Comparison of ENCODE assay signal across 8 cellular contexts in genomic region chr3:45387636-45388348, GRCh38. TPM values are rescaled to one million over a fixed set of nuclear protein-coding genes. Genes with fewer than 3 reads are reported as not detected.
DNase-seq lines count a peak whose midpoint lies in the region; ATAC-seq and TF ChIP-seq lines count a peak whose summit lies in the region.

No MANE protein-coding gene starts in this region.

- H3K27me3 ChIP-seq in OCI-LY1 (ENCODE audit: insufficient read depth, low read length) = no peaks in the 10 kb centered on the region
- no peaks in the 10 kb centered on the region for H3K27me3 ChIP-seq in esophagus squamous epithelium
- H3K27me3 ChIP-seq in sigmoid colon = no peaks in the 10 kb centered on the region

- no peak for ATAC-seq in HG02840 (IDR thresholded peaks at IDR 0.05; ENCODE audit: low FRiP score, unreplicated experiment)

- H3F3A ChIP-seq in OCI-LY1 (ENCODE audit: insufficient read depth, low read length) = no peaks in the 10 kb centered on the region

- TF ChIP-seq POLR2A in esophagus squamous epithelium (IDR thresholded peaks at IDR 0.05) = no peak
- no peak for TF ChIP-seq POLR2A in sigmoid colon (IDR thresholded peaks at IDR 0.05)

- 0 out of 2 replicates have a peak, but pooled peaks cover 3% of the 10 kb centered on the region for H3K79me2 ChIP-seq in OCI-LY1 (ENCODE audit: insufficient read depth, low read length)

- no peak for DNase-seq in activated T-cell treated with anti-CD3 and anti-CD28 coated beads, Interleukin-2, amount 50 U/mL, for 24 hours
- DNase-seq in activated T-cell treated with anti-CD3 and anti-CD28 coated beads, Interleukin-2, amount 50 U/mL, for 48 hours = no peak
- no peak for DNase-seq in esophagus squamous epithelium (lab: John Stamatoyannopoulos, UW)
- no peak for DNase-seq in sigmoid colon
- DNase-seq in HCEC 1CT = no peak
- no peak for DNase-seq in GM13977 (ENCODE audit: low spot score)

- TF ChIP-seq CTCF in OCI-LY1 (IDR thresholded peaks at IDR 0.05; ENCODE audit: low read length) (no peak), esophagus squamous epithelium (IDR thresholded peaks at IDR 0.05) (no peak), sigmoid colon (IDR thresholded peaks at IDR 0.05) (no peak), GM13977 (IDR thresholded peaks at IDR 0.05; ENCODE audit: extremely low read depth, insufficient read depth, missing control alignments) (no peak)

- peaks cover 28% of the 10 kb centered on the region for H3K36me3 Mint-ChIP-seq in activated T-cell treated with anti-CD3 and anti-CD28 coated beads, Interleukin-2, amount 50 U/mL, for 24 hours (ENCODE audit: low read depth)

- peaks cover 15% of the 10 kb centered on the region for H3K4me1 ChIP-seq in OCI-LY1 (ENCODE audit: insufficient read depth, low read length, severe bottlenecking)
- H3K4me1 ChIP-seq in esophagus squamous epithelium = peaks cover 3 to 24% (median 15%) of the 10 kb centered on the region in 3 donors
- peaks cover 0 to 20% (median 17%) of the 10 kb centered on the region in 4 donors for H3K4me1 ChIP-seq in sigmoid colon

- no peaks in the 10 kb centered on the region for H4K20me1 ChIP-seq in OCI-LY1 (ENCODE audit: insufficient read depth, low read length)

- in situ Hi-C loops in GM13977 (cut with MboI; ENCODE audit: low pct_unique_long_range_greater_than_20kb, low sequenced_read_pairs, unreplicated experiment) = no loop called here

- intact Hi-C loops in esophagus squamous epithelium (cut with DNase I) = no loop called here
- intact Hi-C loops in sigmoid colon (cut with DNase I) = no loop called here

- no peaks in the 10 kb centered on the region for H3K9me2 ChIP-seq in OCI-LY1 (ENCODE audit: low read depth, low read length)

- H2AFZ ChIP-seq in OCI-LY1 (ENCODE audit: low read length) = peak overlapping the region; percentile 65

- H3K27ac ChIP-seq in OCI-LY1 (ENCODE audit: low read depth, low read length, poor library complexity, severe bottlenecking) (no peak overlapping the region), esophagus squamous epithelium (peak overlapping the region; percentile 70 to 82 (median 78)), sigmoid colon (peak overlapping the region; percentile 63 to 68 (median 66))

- H3K4me3 Mint-ChIP-seq in activated T-cell treated with anti-CD3 and anti-CD28 coated beads, Interleukin-2, amount 50 U/mL, for 24 hours = peak overlapping the region; percentile 99

- H3K4me3 ChIP-seq in OCI-LY1 (ENCODE audit: low read depth, low read length, poor library complexity, severe bottlenecking) (peak overlapping the region; percentile 76), esophagus squamous epithelium (peak overlapping the region; percentile 65 to 90 (median 78)), sigmoid colon (peak overlapping the region; percentile 76 to 90 (median 84))

- peaks cover 21% of the 10 kb centered on the region for H3K4me1 Mint-ChIP-seq in activated T-cell treated with anti-CD3 and anti-CD28 coated beads, Interleukin-2, amount 50 U/mL, for 24 hours (ENCODE audit: low read depth)

- peaks cover 10% of the 10 kb centered on the region; the same call in 1 of the 2 replicates for H3K36me3 ChIP-seq in OCI-LY1 (ENCODE audit: insufficient read depth, low read length)
- H3K36me3 ChIP-seq in esophagus squamous epithelium = peaks cover 0 to 12% (median 0%) of the 10 kb centered on the region in 3 donors
- H3K36me3 ChIP-seq in sigmoid colon = peaks cover 0 to 11% (median under 1%) of the 10 kb centered on the region in 4 donors

- H3K4me2 ChIP-seq in OCI-LY1 (ENCODE audit: low read length) = peak overlapping the region; percentile 61

- no peaks in the 10 kb centered on the region for H3K9me3 Mint-ChIP-seq in activated T-cell treated with anti-CD3 and anti-CD28 coated beads, Interleukin-2, amount 50 U/mL, for 24 hours

- H3K9me3 ChIP-seq in OCI-LY1 (ENCODE audit: low read length) = no peaks in the 10 kb centered on the region
- no peaks in the 10 kb centered on the region for H3K9me3 ChIP-seq in esophagus squamous epithelium
- no peaks in the 10 kb centered on the region for H3K9me3 ChIP-seq in sigmoid colon

- WGBS in esophagus squamous epithelium, 2 donors = 42 to 61% methylated on average over 11 to 14 of the region's 15 CpGs
- WGBS in sigmoid colon, 2 donors = 42 to 61% methylated on average over 15 of the region's 15 CpGs

- TF ChIP-seq EP300 in sigmoid colon (IDR thresholded peaks at IDR 0.05) = no peak

- no peak overlapping the region for H3K27ac Mint-ChIP-seq in activated T-cell treated with anti-CD3 and anti-CD28 coated beads, Interleukin-2, amount 50 U/mL, for 24 hours

- H3K9ac ChIP-seq in OCI-LY1 (ENCODE audit: low read length) = peak overlapping the region; percentile 51; the same call in 1 of the 2 replicates

- H3K27me3 Mint-ChIP-seq in activated T-cell treated with anti-CD3 and anti-CD28 coated beads, Interleukin-2, amount 50 U/mL, for 24 hours = peaks cover 3% of the 10 kb centered on the region

RNA-seq across cellular contexts. Expression of gene LARS2, which starts 0.6 kb away (rescaled TPM):
- total RNA-seq in esophagus squamous epithelium (10 to 100 TPM; 13.7 to 22.1 (median 16.6) TPM), sigmoid colon (10 to 100 TPM in 2 of 4 donors, 1 to 10 TPM in 2; 6.4 to 12.5 (median 10.7) TPM)
- 10 to 100 TPM in 1 of 3 donors, 1 to 10 TPM in 2; 5.4 to 17.1 (median 5.8) TPM for polyA plus RNA-seq in sigmoid colon
